In the genomic region with DNA sequence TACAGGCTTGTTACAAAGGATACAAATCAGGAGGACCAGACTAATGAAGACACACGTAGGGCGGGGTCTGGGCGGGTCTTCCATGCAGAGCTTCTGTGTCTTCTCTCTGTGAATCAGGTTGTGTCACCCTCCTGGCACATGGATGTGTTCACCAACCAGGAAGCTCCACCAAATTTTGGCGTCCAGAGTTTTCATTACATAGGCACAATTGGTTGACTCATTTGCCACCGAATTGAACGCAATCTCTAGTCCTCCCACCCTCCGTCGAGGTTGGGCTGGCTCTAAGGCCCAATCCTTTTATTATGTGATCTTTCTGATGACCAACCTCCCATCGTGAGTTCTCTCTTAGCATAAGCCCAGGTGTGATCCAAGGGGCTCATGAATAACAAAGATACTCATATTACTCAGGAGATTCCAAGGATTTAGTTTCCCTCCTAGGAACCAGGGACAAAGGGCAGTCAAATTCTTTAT, we compare ENCODE assay signal across 1 cellular context.
TF ChIP-seq lines count a peak whose summit lies in the region.

No MANE protein-coding gene starts in this region.

TF ChIP-seq in K562, 482 proteins besides CTCF, POLR2A, EP300 and RAD21:
- no peak for TF ChIP-seq MTA3 (IDR thresholded peaks at IDR 0.05; ENCODE audit: borderline replicate concordance)
- no peak for TF ChIP-seq DDX20 (tag; IDR thresholded peaks at IDR 0.05; ENCODE audit: low read depth)
- no peak for TF ChIP-seq ZNF445 (CRISPR knock-in tag; IDR thresholded peaks at IDR 0.05; ENCODE audit: low read depth)
- TF ChIP-seq PHF20 (IDR thresholded peaks at IDR 0.05; ENCODE audit: partially characterized antibody) = no peak
- TF ChIP-seq MCM3 (IDR thresholded peaks at IDR 0.05) = no peak
- no peak for TF ChIP-seq TBP (optimal IDR thresholded peaks at IDR 0.05; ENCODE audit: low read depth, low read length)
- TF ChIP-seq FOXJ2 (tag; IDR thresholded peaks at IDR 0.05) = no peak
- TF ChIP-seq GATAD2B (IDR thresholded peaks at IDR 0.05; ENCODE audit: borderline replicate concordance) = no peak
- TF ChIP-seq MEF2A (IDR thresholded peaks at IDR 0.05; ENCODE audit: control insufficient read depth, low read depth, low read length) = no peak
- TF ChIP-seq, protein P1, sequence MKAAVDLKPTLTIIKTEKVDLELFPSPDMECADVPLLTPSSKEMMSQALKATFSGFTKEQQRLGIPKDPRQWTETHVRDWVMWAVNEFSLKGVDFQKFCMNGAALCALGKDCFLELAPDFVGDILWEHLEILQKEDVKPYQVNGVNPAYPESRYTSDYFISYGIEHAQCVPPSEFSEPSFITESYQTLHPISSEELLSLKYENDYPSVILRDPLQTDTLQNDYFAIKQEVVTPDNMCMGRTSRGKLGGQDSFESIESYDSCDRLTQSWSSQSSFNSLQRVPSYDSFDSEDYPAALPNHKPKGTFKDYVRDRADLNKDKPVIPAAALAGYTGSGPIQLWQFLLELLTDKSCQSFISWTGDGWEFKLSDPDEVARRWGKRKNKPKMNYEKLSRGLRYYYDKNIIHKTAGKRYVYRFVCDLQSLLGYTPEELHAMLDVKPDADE (conservative IDR thresholded peaks at IDR 0.05; ENCODE audit: control insufficient read depth, low read depth, low read length) = no peak
- TF ChIP-seq SAP30 (IDR thresholded peaks at IDR 0.05; ENCODE audit: borderline replicate concordance, insufficient read depth, low read depth, low read length, poor library complexity, severe bottlenecking) = no peak
- TF ChIP-seq, protein P2, sequence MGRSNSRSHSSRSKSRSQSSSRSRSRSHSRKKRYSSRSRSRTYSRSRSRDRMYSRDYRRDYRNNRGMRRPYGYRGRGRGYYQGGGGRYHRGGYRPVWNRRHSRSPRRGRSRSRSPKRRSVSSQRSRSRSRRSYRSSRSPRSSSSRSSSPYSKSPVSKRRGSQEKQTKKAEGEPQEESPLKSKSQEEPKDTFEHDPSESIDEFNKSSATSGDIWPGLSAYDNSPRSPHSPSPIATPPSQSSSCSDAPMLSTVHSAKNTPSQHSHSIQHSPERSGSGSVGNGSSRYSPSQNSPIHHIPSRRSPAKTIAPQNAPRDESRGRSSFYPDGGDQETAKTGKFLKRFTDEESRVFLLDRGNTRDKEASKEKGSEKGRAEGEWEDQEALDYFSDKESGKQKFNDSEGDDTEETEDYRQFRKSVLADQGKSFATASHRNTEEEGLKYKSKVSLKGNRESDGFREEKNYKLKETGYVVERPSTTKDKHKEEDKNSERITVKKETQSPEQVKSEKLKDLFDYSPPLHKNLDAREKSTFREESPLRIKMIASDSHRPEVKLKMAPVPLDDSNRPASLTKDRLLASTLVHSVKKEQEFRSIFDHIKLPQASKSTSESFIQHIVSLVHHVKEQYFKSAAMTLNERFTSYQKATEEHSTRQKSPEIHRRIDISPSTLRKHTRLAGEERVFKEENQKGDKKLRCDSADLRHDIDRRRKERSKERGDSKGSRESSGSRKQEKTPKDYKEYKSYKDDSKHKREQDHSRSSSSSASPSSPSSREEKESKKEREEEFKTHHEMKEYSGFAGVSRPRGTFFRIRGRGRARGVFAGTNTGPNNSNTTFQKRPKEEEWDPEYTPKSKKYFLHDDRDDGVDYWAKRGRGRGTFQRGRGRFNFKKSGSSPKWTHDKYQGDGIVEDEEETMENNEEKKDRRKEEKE (IDR thresholded peaks at IDR 0.05; ENCODE audit: borderline replicate concordance in 1 of 2, control insufficient read depth in 1 of 2, low read depth in 2 of 2, low read length in 1 of 2) = no peak
- no peak for TF ChIP-seq HNRNPL (IDR thresholded peaks at IDR 0.05; ENCODE audit: low read depth, low read length)
- TF ChIP-seq, protein P3, sequence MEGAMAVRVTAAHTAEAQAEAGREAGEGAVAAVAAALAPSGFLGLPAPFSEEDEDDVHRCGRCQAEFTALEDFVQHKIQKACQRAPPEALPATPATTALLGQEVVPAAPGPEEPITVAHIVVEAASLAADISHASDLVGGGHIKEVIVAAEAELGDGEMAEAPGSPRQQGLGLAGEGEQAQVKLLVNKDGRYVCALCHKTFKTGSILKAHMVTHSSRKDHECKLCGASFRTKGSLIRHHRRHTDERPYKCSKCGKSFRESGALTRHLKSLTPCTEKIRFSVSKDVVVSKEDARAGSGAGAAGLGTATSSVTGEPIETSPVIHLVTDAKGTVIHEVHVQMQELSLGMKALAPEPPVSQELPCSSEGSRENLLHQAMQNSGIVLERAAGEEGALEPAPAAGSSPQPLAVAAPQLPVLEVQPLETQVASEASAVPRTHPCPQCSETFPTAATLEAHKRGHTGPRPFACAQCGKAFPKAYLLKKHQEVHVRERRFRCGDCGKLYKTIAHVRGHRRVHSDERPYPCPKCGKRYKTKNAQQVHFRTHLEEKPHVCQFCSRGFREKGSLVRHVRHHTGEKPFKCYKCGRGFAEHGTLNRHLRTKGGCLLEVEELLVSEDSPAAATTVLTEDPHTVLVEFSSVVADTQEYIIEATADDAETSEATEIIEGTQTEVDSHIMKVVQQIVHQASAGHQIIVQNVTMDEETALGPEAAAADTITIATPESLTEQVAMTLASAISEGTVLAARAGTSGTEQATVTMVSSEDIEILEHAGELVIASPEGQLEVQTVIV (CRISPR knock-in tag; IDR thresholded peaks at IDR 0.05; ENCODE audit: borderline replicate concordance) = no peak
- TF ChIP-seq NCOA1 (IDR thresholded peaks at IDR 0.05; ENCODE audit: low read depth) = no peak
TF ChIP-seq in K562: peak in this region for 0.
